Comparison of ENCODE assay signal across 35 cellular contexts in genomic region chr4:141302926-141303325, GRCh38.
"Had no signal": no experiment of that assay in that cellular context is flagged by ENCODE, and none has a peak within 500 bp of the region (broad histone marks: within the 10 kb centered on the region; RNA-seq: fewer than 3 reads in every experiment).

No MANE protein-coding gene starts in this region.

- H3K4me3 ChIP-seq: MG63 had no signal

- H3K9me3 ChIP-seq: MG63 had no signal

- H3K27ac ChIP-seq: KMS-11 had no signal

- H3K36me3 ChIP-seq: MG63 had no signal

- DNase-seq: Karpas-422, Kasumi-1, KG1, MG63, MM.1S, MV-4-11, NCI-H1048, NCI-H1092, NCI-H1092 treated with DMSO at 0.1 percent for 48 hours, NCI-H1105, NCI-H1105 treated with DMSO at 0.1 percent for 48 hours, NCI-H1417, NCI-H1417 treated with DMSO at 0.1 percent for 48 hours, NCI-H1436, NCI-H1436 treated with DMSO at 0.1 percent for 48 hours, NCI-H146, NCI-H1694, NCI-H1694 treated with DMSO at 0.1 percent for 48 hours, NCI-H187, NCI-H187 treated with DMSO at 0.1 percent for 48 hours, NCI-H1930, NCI-H2029, NCI-H2029 treated with DMSO at 0.1 percent for 48 hours, NCI-H2081, NCI-H2081 treated with DMSO at 0.1 percent for 48 hours, NCI-H2107, NCI-H2171, NCI-H2171 treated with DMSO at 0.1 percent for 48 hours, NCI-H2227 treated with DMSO at 0.1 percent for 48 hours, NCI-H226, NCI-H446, NCI-H446 treated with DMSO at 0.1 percent for 48 hours, NCI-H510A, NCI-H510A treated with DMSO at 0.1 percent for 48 hours had no signal

- H3K27me3 ChIP-seq: MG63 had no signal
